8 cellular contexts compared by ENCODE assay signal in the genomic region with DNA sequence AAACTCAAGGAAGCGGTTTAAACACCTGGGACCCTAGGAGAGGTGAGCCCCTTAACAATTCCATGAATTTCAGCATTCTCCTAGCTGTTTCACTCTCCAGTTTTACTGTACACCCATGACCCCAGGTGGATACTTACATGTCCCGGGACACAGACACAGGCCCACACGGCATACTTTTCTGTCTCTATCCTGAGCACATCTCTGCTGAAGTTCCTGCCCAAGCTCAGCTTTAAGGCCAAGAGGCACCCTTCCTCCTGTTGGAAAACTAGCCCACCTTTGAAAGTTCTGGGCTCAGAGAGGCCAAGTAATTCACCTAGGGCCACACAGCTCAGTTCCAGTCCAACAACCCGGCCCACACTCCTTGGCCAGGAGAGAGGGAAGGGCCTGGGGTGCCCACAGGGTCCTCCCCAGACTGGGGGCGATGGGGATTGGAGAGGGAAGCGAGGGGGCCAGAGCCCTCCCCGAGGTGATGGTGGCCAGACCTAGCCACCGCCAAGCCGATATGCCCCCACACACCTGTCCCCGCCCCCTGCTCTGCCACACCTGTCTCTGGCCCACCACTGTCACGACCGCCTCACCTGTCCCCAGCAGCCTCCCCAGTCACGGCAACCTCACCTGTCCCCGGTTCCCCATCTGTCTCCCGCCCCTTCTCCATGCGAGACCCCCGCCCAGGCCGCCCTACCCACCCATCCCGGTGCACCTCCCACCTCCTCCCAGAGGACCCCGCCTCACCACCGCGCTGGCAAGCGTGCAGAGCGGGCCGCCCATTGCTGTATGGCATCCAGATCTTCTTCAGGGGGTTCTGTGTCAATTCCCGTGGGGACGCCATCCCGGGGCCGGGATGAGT. TPM values are rescaled to one million over a fixed set of nuclear protein-coding genes. Genes with fewer than 3 reads are reported as not detected.
DNase-seq lines count a peak whose midpoint lies in the region; ATAC-seq, FAIRE-seq and TF ChIP-seq lines count a peak whose summit lies in the region.

No MANE protein-coding gene starts in this region.

- no peak for TF ChIP-seq CTCF in fibroblast of villous mesenchyme (IDR thresholded peaks at IDR 0.05; ENCODE audit: insufficient read depth, low read depth, low read length)

- no peak for ATAC-seq in HG02885 (IDR thresholded peaks at IDR 0.05; ENCODE audit: poor library complexity, unreplicated experiment)
- no peak for ATAC-seq in HG03439 (IDR thresholded peaks at IDR 0.05; ENCODE audit: unreplicated experiment)

- DNase-seq in H54 (ENCODE audit: insufficient read length, low spot score) (no peak), SK-N-MC (ENCODE audit: low read depth, low spot score) (no peak), fibroblast of villous mesenchyme (ENCODE audit: low read depth) (no peak), NCI-H2081 treated with DMSO at 0.1 percent for 48 hours (lab: John Stamatoyannopoulos, UW) (no peak)
- DNase-seq in stimulated activated CD4-positive, alpha-beta T cell treated with anti-CD3 and anti-CD28 coated beads, Interleukin-1b, Interleukin-23, amount 100 ng/mL, for 48 hours = no peak

- no peak for FAIRE-seq in H54 (lab: Jason Lieb, UNC)

- H3K27ac ChIP-seq in SK-N-MC (no peak overlapping the region), skeletal muscle tissue (ENCODE audit: low read depth, low read length) (no peak overlapping the region)

- TF ChIP-seq POLR2A in H54 (IDR thresholded peaks at IDR 0.05; ENCODE audit: low read depth, low read length) = peak; percentile 51

- peaks cover 44 to 49% (median 46%) of the 10 kb centered on the region in 3 donors for H3K4me1 ChIP-seq in skeletal muscle tissue (ENCODE audit: control insufficient read depth in 3 of 3, insufficient read depth in 3 of 3, low read length in 3 of 3)

- peak overlapping the region; percentile 79 for H3K4me3 ChIP-seq in SK-N-MC
- peak overlapping the region; percentile 75 for H3K4me3 ChIP-seq in fibroblast of villous mesenchyme (ENCODE audit: low read depth, low read length)
- H3K4me3 ChIP-seq in skeletal muscle tissue (ENCODE audit: low read length in 3 of 3) = peak overlapping the region; percentile 56 to 73 (median 65)

- H3K9ac ChIP-seq in SK-N-MC (ENCODE audit: insufficient read length) (no peak overlapping the region), skeletal muscle tissue (ENCODE audit: low read depth in 1 of 3, low read length in 3 of 3) (peak overlapping the region in 2 of 3 donors; percentile 50 to 65)

- H3K9me3 ChIP-seq in SK-N-MC (ENCODE audit: low read depth, low read length) (no peaks in the 10 kb centered on the region), skeletal muscle tissue (ENCODE audit: control insufficient read depth in 3 of 3, low read length in 3 of 3) (no peaks in the 10 kb centered on the region)

- H3K36me3 ChIP-seq in SK-N-MC (ENCODE audit: insufficient read depth, low read length) (no peaks in the 10 kb centered on the region), skeletal muscle tissue (ENCODE audit: control insufficient read depth in 3 of 3, insufficient read depth in 3 of 3, low read length in 3 of 3) (no peaks in the 10 kb centered on the region)

- H3K27me3 ChIP-seq in skeletal muscle tissue (ENCODE audit: control insufficient read depth in 3 of 3, insufficient read depth in 3 of 3, low read length in 3 of 3) = no peaks in the 10 kb centered on the region

RNA-seq across cellular contexts. Expression of a gene that starts 0.4 kb away (rescaled TPM):
- total RNA-seq in fibroblast of villous mesenchyme (18.1 and 22.5 TPM in 2 replicates), skeletal muscle tissue (8.4 TPM)

RNA-seq across cellular contexts. Expression of a gene that starts 7.4 kb away (rescaled TPM):
- total RNA-seq in fibroblast of villous mesenchyme = 6.0 and 11.9 TPM in 2 replicates
- not detected for total RNA-seq in skeletal muscle tissue

RNA-seq across cellular contexts. Expression of a gene that starts 39.0 kb away (rescaled TPM):
- total RNA-seq in fibroblast of villous mesenchyme (79.0 and 140 TPM in 2 replicates), skeletal muscle tissue (2.1 TPM)

RNA-seq across cellular contexts. Expression of a gene that starts 52.2 kb away (rescaled TPM):
- total RNA-seq in fibroblast of villous mesenchyme (113 and 121 TPM in 2 replicates), skeletal muscle tissue (32.4 TPM)

RNA-seq across cellular contexts. Expression of a gene that starts 53.3 kb away (rescaled TPM):
- 405 and 418 TPM in 2 replicates for total RNA-seq in fibroblast of villous mesenchyme
- 182 TPM for total RNA-seq in skeletal muscle tissue

Comparison
In these comparisons a context has a peak if more than half of its experiments do, and no peak if none do; other contexts are left out.
1. RNA of a gene that starts 39.0 kb away (total RNA-seq): 79.0 to 140 TPM in fibroblast of villous mesenchyme; 2.1 TPM in skeletal muscle tissue (single experiment); every median in the first group is over 10 times any median in the second.
2. Peak in every context shown above with its lines, with median percentiles within 50 percentile points of each other: H3K4me3 ChIP-seq.